ENCODE assay signal across 17 cellular contexts in the genomic region with DNA sequence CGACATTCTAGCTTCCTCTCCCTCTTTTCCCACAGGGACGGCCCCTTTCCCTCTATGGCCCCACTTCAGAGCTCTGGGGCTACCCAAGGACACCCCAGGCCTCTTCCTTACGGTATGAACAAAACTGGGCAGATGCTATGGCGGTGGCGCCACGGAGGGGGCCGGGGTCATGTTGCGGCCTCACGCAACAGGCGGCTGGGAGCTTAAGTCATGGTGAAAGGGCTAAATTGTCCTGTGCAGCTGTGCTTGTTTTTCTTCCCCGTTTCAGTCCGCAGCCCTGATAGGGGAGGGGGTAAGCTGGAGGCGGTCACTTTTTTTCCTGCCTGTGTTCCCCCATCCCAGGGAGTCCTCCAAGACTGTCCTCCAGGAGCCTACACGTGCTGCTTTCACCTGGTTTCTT. TPM values are rescaled to one million over a fixed set of nuclear protein-coding genes. Genes with fewer than 3 reads are reported as not detected.
DNase-seq lines count a peak whose midpoint lies in the region; ATAC-seq, FAIRE-seq and TF ChIP-seq lines count a peak whose summit lies in the region.
"Had no signal": no experiment of that assay in that cellular context is flagged by ENCODE, and none has a peak within 500 bp of the region (broad histone marks: within the 10 kb centered on the region; RNA-seq: fewer than 3 reads in every experiment).

No MANE protein-coding gene starts in this region.

- H3K36me3 ChIP-seq in H7 (replicated peaks; ENCODE audit: control insufficient read depth, insufficient read depth, low read length), result no peaks in the 10 kb centered on the region
- H3K36me3 ChIP-seq: stomach had no signal

- POLR2A ChIA-PET in RWPE1 (lab: Yijun Ruan, JAX; ENCODE audit: low non-redundant PET), result no interaction called here
- POLR2A ChIA-PET in naive thymus-derived CD8-positive, alpha-beta T cell (lab: Charles Lee), result no interaction called here

- ATAC-seq in naive thymus-derived CD8-positive, alpha-beta T cell, result no peak

- no peaks in the 10 kb centered on the region for H3K27me3 ChIP-seq in H7 (ENCODE audit: control insufficient read depth, insufficient read depth, low read length)
- H3K27me3 ChIP-seq: stomach had no signal

- no peaks in the 10 kb centered on the region for H3K27me3 Mint-ChIP-seq in osteocyte (ENCODE audit: unreplicated experiment)
- peaks cover 0 to 11% (median 0%) of the 10 kb centered on the region in 5 donors for H3K27me3 Mint-ChIP-seq in naive thymus-derived CD8-positive, alpha-beta T cell

- peak overlapping the region; percentile 19 for H3K4me3 Mint-ChIP-seq in osteocyte (ENCODE audit: unreplicated experiment)
- no peak overlapping the region for H3K4me3 Mint-ChIP-seq in naive thymus-derived CD8-positive, alpha-beta T cell
- H3K4me3 Mint-ChIP-seq: dendritic cell treated with granulocyte-macrophage colony-stimulating factor and Interleukin-4, amounts not matched to agents 40 ng/mL and 50 ng/mL, for 4 days had no signal

- CTCF ChIA-PET in RWPE1 (lab: Yijun Ruan, JAX), result interaction anchor here (0.8 to 1.4 kb wide), 2 partner anchors 44 to 57 kb away, joined by 4 to 6 read pairs; no protein-coding TSS in a partner anchor

- peak overlapping the region; percentile 92 for H3K27ac Mint-ChIP-seq in osteocyte (ENCODE audit: unreplicated experiment)
- no peak overlapping the region for H3K27ac Mint-ChIP-seq in naive thymus-derived CD8-positive, alpha-beta T cell
- H3K27ac Mint-ChIP-seq: dendritic cell treated with granulocyte-macrophage colony-stimulating factor and Interleukin-4, amounts not matched to agents 40 ng/mL and 50 ng/mL, for 4 days had no signal

- TF ChIP-seq CTCF in osteocyte (IDR thresholded peaks at IDR 0.05), result no peak
- no peak for TF ChIP-seq CTCF in RWPE1 (conservative IDR thresholded peaks at IDR 0.05; ENCODE audit: low read depth)
- no peak for TF ChIP-seq CTCF in D721Med (IDR thresholded peaks at IDR 0.05; ENCODE audit: insufficient read depth, missing control alignments)

- peaks cover 63% of the 10 kb centered on the region for H3K4me1 Mint-ChIP-seq in osteocyte (ENCODE audit: unreplicated experiment)
- peaks cover 0 to 3% (median 0%) of the 10 kb centered on the region in 4 donors for H3K4me1 Mint-ChIP-seq in naive thymus-derived CD8-positive, alpha-beta T cell

- H3K4me3 ChIP-seq in H7 (ENCODE audit: insufficient read depth, low read depth, low read length), result no peak overlapping the region
- H3K4me3 ChIP-seq: stomach had no signal

- no peaks in the 10 kb centered on the region for H3K9me3 Mint-ChIP-seq in osteocyte (ENCODE audit: unreplicated experiment)
- H3K9me3 Mint-ChIP-seq in naive thymus-derived CD8-positive, alpha-beta T cell, result no peaks in the 10 kb centered on the region

- peaks cover 6% of the 10 kb centered on the region for H3K36me3 Mint-ChIP-seq in osteocyte (ENCODE audit: unreplicated experiment)
- no peaks in the 10 kb centered on the region for H3K36me3 Mint-ChIP-seq in naive thymus-derived CD8-positive, alpha-beta T cell

- no peak for FAIRE-seq in D721Med (lab: Jason Lieb, UNC)
- FAIRE-seq: G401.6 had no signal

- H3K27ac ChIP-seq in RWPE1, result no peak overlapping the region
- H3K27ac ChIP-seq: KMS-11, VCaP had no signal

- DNase-seq in H7, result peak; percentile 52
- peak; percentile 100 for DNase-seq in NCI-H82 treated with DMSO at 0.1 percent for 48 hours (lab: John Stamatoyannopoulos, UW; ENCODE audit: unreplicated experiment)
- DNase-seq in ecto neural progenitor cell (ENCODE audit: low spot score), result peak; percentile 70
- no peak for DNase-seq in osteocyte (ENCODE audit: extremely low spot score, unreplicated experiment)
- DNase-seq in RWPE1 (ENCODE audit: low spot score), result no peak
- no peak for DNase-seq in D721Med (ENCODE audit: insufficient read length, low spot score)
- no peak for DNase-seq in stimulated activated CD4-positive, alpha-beta T cell treated with anti-CD3 and anti-CD28 coated beads, Interleukin-15, amount 100 ng/mL, for 24 hours
- no peak for DNase-seq in naive thymus-derived CD8-positive, alpha-beta T cell
- DNase-seq: NCI-H510A treated with DMSO at 0.1 percent for 48 hours, stomach had no signal

RNA-seq across cellular contexts. Expression of gene KIAA1755, which starts 17.6 kb away (rescaled TPM):
- 0.24 and 0.78 TPM in 2 replicates for total RNA-seq in H7 (2014; rRNA removed; shearing (Covaris generic))
- total RNA-seq in osteocyte, result 50.2 and 60.6 TPM in 2 replicates
- not detected for total RNA-seq in naive thymus-derived CD8-positive, alpha-beta T cell
- polyA plus RNA-seq in naive thymus-derived CD8-positive, alpha-beta T cell, result not detected
- total RNA-seq: activated CD8-positive, alpha-beta memory T cell treated with anti-CD3 and anti-CD28 coated beads for 36 hours had no signal

RNA-seq across cellular contexts. Expression of gene BPI, which starts 25.8 kb away (rescaled TPM):
- not detected in 2 replicates for total RNA-seq in H7 (2014; rRNA removed; shearing (Covaris generic))
- total RNA-seq in osteocyte, result 7.7 and 8.5 TPM in 2 replicates
- total RNA-seq in naive thymus-derived CD8-positive, alpha-beta T cell, result not detected
- not detected for polyA plus RNA-seq in naive thymus-derived CD8-positive, alpha-beta T cell
- total RNA-seq: activated CD8-positive, alpha-beta memory T cell treated with anti-CD3 and anti-CD28 coated beads for 36 hours; esophagus mucosa; kidney epithelial cell had no signal

Comparison
In these comparisons a context has a peak if more than half of its experiments do, and no peak if none do; other contexts are left out.
1. DNase-seq: peak in H7 (single experiment), NCI-H82 treated with DMSO at 0.1 percent for 48 hours (single experiment) and ecto neural progenitor cell (single experiment); none in osteocyte (single experiment), RWPE1 (single experiment), D721Med (single experiment), stimulated activated CD4-positive, alpha-beta T cell treated with anti-CD3 and anti-CD28 coated beads, Interleukin-15, amount 100 ng/mL, for 24 hours (single experiment) and naive thymus-derived CD8-positive, alpha-beta T cell (0 of 10).
2. RNA of gene KIAA1755, which starts 17.6 kb away (total RNA-seq): 50.2 to 60.6 TPM in osteocyte; 0.24 to 0.78 TPM in H7 and not detected in naive thymus-derived CD8-positive, alpha-beta T cell; every median in the first group is over 10 times any median in the second.